ENCODE assay signal across 13 cellular contexts in genomic region chr17:9971991-9972390, GRCh38.
DNase-seq lines count a peak whose midpoint lies in the region; ATAC-seq and TF ChIP-seq lines count a peak whose summit lies in the region.
"Had no signal": no experiment of that assay in that cellular context is flagged by ENCODE, and none has a peak within 500 bp of the region (broad histone marks: within the 10 kb centered on the region; RNA-seq: fewer than 3 reads in every experiment).

No MANE protein-coding gene starts in this region.

- peaks cover 25% of the 10 kb centered on the region for H3K4me1 Mint-ChIP-seq in osteocyte (ENCODE audit: unreplicated experiment)

- no peak overlapping the region for H3K27ac Mint-ChIP-seq in osteocyte (ENCODE audit: unreplicated experiment)
- H3K27ac Mint-ChIP-seq: naive thymus-derived CD4-positive, alpha-beta T cell had no signal

- TF ChIP-seq CTCF in heart left ventricle (IDR thresholded peaks at IDR 0.05) = no peak
- no peak for TF ChIP-seq CTCF in sigmoid colon (IDR thresholded peaks at IDR 0.05)
- TF ChIP-seq CTCF in osteocyte (IDR thresholded peaks at IDR 0.05) = no peak

- 26 to 43% (median 33%) methylated on average over 3 to 4 of the region's 4 CpGs for WGBS in heart left ventricle, 4 donors
- 15 to 49% methylated on average over 4 of the region's 4 CpGs for WGBS in sigmoid colon, 2 donors

- ATAC-seq in heart left ventricle = peak; percentile 53 to 79 (median 69)
- ATAC-seq in HG03342 (IDR thresholded peaks at IDR 0.05; ENCODE audit: unreplicated experiment) = no peak
- ATAC-seq: naive thymus-derived CD4-positive, alpha-beta T cell had no signal

- H3K36me3 ChIP-seq in heart left ventricle (no peaks in the 10 kb centered on the region), sigmoid colon (no peaks in the 10 kb centered on the region)
- H3K36me3 ChIP-seq: breast epithelium had no signal

- H3K4me3 ChIP-seq in heart left ventricle (no peak overlapping the region), sigmoid colon (no peak overlapping the region)
- H3K4me3 ChIP-seq: breast epithelium had no signal

- H3K4me1 ChIP-seq in heart left ventricle (peaks cover 0 to 50% (median 14%) of the 10 kb centered on the region in 12 donors), sigmoid colon (peaks cover 0 to 19% (median 13%) of the 10 kb centered on the region in 4 donors)

- H3K4me3 Mint-ChIP-seq in osteocyte (ENCODE audit: unreplicated experiment) = no peak overlapping the region
- H3K4me3 Mint-ChIP-seq: naive thymus-derived CD4-positive, alpha-beta T cell had no signal

- no peak for TF ChIP-seq POLR2A in heart left ventricle (IDR thresholded peaks at IDR 0.05)
- no peak for TF ChIP-seq POLR2A in sigmoid colon (IDR thresholded peaks at IDR 0.05)

- no peak for TF ChIP-seq EP300 in sigmoid colon (IDR thresholded peaks at IDR 0.05)

- H3K9me3 ChIP-seq in heart left ventricle (no peaks in the 10 kb centered on the region), sigmoid colon (no peaks in the 10 kb centered on the region)
- H3K9me3 ChIP-seq: breast epithelium had no signal

- intact Hi-C loops in heart left ventricle (cut with DNase I) (no loop called here), sigmoid colon (cut with DNase I) (no loop called here)

- H3K9me3 Mint-ChIP-seq in osteocyte (ENCODE audit: unreplicated experiment) = no peaks in the 10 kb centered on the region

- peak overlapping the region in 1 of 12 donors; percentile 39 for H3K27ac ChIP-seq in heart left ventricle
- peak overlapping the region in 2 of 4 donors; percentile 4 to 18 for H3K27ac ChIP-seq in sigmoid colon

- H3K36me3 Mint-ChIP-seq in osteocyte (ENCODE audit: unreplicated experiment) = no peaks in the 10 kb centered on the region
- H3K36me3 Mint-ChIP-seq: naive thymus-derived CD4-positive, alpha-beta T cell had no signal

- peak; percentile 76 for DNase-seq in ELF-1 (ENCODE audit: low read depth, low spot score)
- peak; percentile 35 for DNase-seq in UCSD-AML1 (lab: John Stamatoyannopoulos, UW; ENCODE audit: unreplicated experiment)
- DNase-seq in heart left ventricle = peak; percentile 65 to 88 (median 74)
- peak; percentile 84 for DNase-seq in sigmoid colon
- no peak for DNase-seq in stimulated activated naive CD4-positive, alpha-beta T cell treated with Interleukin-2 at 50 U/mL for 16 hours (lab: John Stamatoyannopoulos, UW)
- DNase-seq in osteocyte (ENCODE audit: extremely low spot score, unreplicated experiment) = no peak
- DNase-seq in NCI-H187 (lab: John Stamatoyannopoulos, UW) = no peak
- DNase-seq: naive thymus-derived CD4-positive, alpha-beta T cell; NCI-H1930; SIG-M5; stimulated activated CD4-positive, alpha-beta T cell treated with anti-CD3 and anti-CD28 coated beads, Interleukin-4, amount 100 ng/mL, for 4 hours had no signal

- H3K27me3 ChIP-seq in heart left ventricle = no peaks in the 10 kb centered on the region
- no peaks in the 10 kb centered on the region for H3K27me3 ChIP-seq in sigmoid colon
- H3K27me3 ChIP-seq: breast epithelium had no signal

- H3K27me3 Mint-ChIP-seq in osteocyte (ENCODE audit: unreplicated experiment) = peaks cover 12% of the 10 kb centered on the region

Comparison
In these comparisons a context has a peak if more than half of its experiments do, and no peak if none do; other contexts are left out.
1. DNase-seq: peak in ELF-1 (single experiment), UCSD-AML1 (single experiment), heart left ventricle (5 of 5) and sigmoid colon (single experiment); none in stimulated activated naive CD4-positive, alpha-beta T cell treated with Interleukin-2 at 50 U/mL for 16 hours (single experiment), osteocyte (single experiment) and NCI-H187 (0 of 2).